8 cellular contexts compared by ENCODE assay signal in genomic region chr10:119165171-119166110, GRCh38. TPM values are rescaled to one million over a fixed set of nuclear protein-coding genes. Genes with fewer than 3 reads are reported as not detected.
DNase-seq lines count a peak whose midpoint lies in the region; ATAC-seq and TF ChIP-seq lines count a peak whose summit lies in the region.

Gene SFXN4 (minus strand): TSS chr10:119165714. CDS start chr10:119165647, 67 bp downstream.

- H3T11ph ChIP-seq in H9 (ENCODE audit: low read length): no peak within 1 kb of the TSS

- peaks cover 16 to 45% (median 29%) of the 10 kb centered on the region in 3 experiments for H3K36me3 Mint-ChIP-seq in H9 (ENCODE audit: insufficient read depth in 1 of 3, low read depth in 3 of 3)
- H3K36me3 Mint-ChIP-seq in T-helper 2 cell treated with Interferon-gamma antibody and Interleukin-4, amounts not matched to agents 5 μg/mL and 100 μg/mL, for 36 hours (ENCODE audit: low read depth): peaks cover 34% of the 10 kb centered on the region

- H3K9ac ChIP-seq in H9 (ENCODE audit: extremely low read depth, insufficient read length, low read length): peak within 1 kb of the TSS; percentile 46
- peak within 1 kb of the TSS; percentile 93 for H3K9ac ChIP-seq in MM.1S (ENCODE audit: low read length)

- no peak within 1 kb of the TSS for H2BK20ac ChIP-seq in H9 (ENCODE audit: low read depth, low read length, poor library complexity, severe bottlenecking)

- H3K23ac ChIP-seq in H9 (ENCODE audit: insufficient read length, low read depth, low read length): no peak within 1 kb of the TSS

- WGBS in H9 (ENCODE audit: extremely low coverage, insufficient read length, low lambda C conversion rate): no CpG with 5 or more reads among the region's 90 CpGs

- no peak within 1 kb of the TSS for H3K18ac ChIP-seq in H9 (ENCODE audit: insufficient read length, low read depth, low read length)

- intact Hi-C loops in sciatic nerve (cut with DNase I): no loop called here

- no peak within 1 kb of the TSS for H3K56ac ChIP-seq in H9 (ENCODE audit: insufficient read length, low read depth, low read length)

- H3K23me2 ChIP-seq in H9 (ENCODE audit: insufficient read length, low read depth, low read length, poor library complexity, severe bottlenecking): peaks cover 5% of the 10 kb centered on the region

- H2BK120ac ChIP-seq in H9 (ENCODE audit: low read depth, low read length, poor library complexity, severe bottlenecking): no peak within 1 kb of the TSS

- H3K4me3 ChIP-seq in MM.1S (ENCODE audit: low read length): peak within 1 kb of the TSS; percentile 87

- no peak within 1 kb of the TSS for H2BK15ac ChIP-seq in H9 (ENCODE audit: low read depth, low read length)

- peaks cover 13 to 22% of the 10 kb centered on the region in 2 experiments for H3K4me1 Mint-ChIP-seq in H9
- H3K4me1 Mint-ChIP-seq in T-helper 2 cell treated with Interferon-gamma antibody and Interleukin-4, amounts not matched to agents 5 μg/mL and 100 μg/mL, for 36 hours (ENCODE audit: low read depth): peaks cover 28% of the 10 kb centered on the region

- H3K9me3 ChIP-seq in H9 (ENCODE audit: control insufficient read depth, low read depth, low read length) (no peaks in the 10 kb centered on the region), MM.1S (replicated peaks; ENCODE audit: insufficient read depth, low read length) (no peaks in the 10 kb centered on the region)

- H4K91ac ChIP-seq in H9 (ENCODE audit: insufficient read length, low read depth, low read length): no peak within 1 kb of the TSS

- peak within 1 kb of the TSS; percentile 84 for H3K14ac ChIP-seq in H9 (ENCODE audit: insufficient read depth, low read length)

- H3K27me3 ChIP-seq in H9 (ENCODE audit: insufficient read depth, low read length) (no peaks in the 10 kb centered on the region), MM.1S (replicated peaks; ENCODE audit: insufficient read depth, low read length) (no peaks in the 10 kb centered on the region)

- peak within 1 kb of the TSS in 1 of 3 experiments; percentile 93; a peak in 2 of 7 replicates for H3K27ac Mint-ChIP-seq in H9
- peak within 1 kb of the TSS; percentile 94 for H3K27ac Mint-ChIP-seq in T-helper 2 cell treated with Interferon-gamma antibody and Interleukin-4, amounts not matched to agents 5 μg/mL and 100 μg/mL, for 36 hours

- H3K4me2 ChIP-seq in H9 (ENCODE audit: insufficient read depth, insufficient read length, low read length) (peak within 1 kb of the TSS; percentile 92), MM.1S (ENCODE audit: low read depth, low read length) (peak within 1 kb of the TSS; percentile 97)

- no peak within 1 kb of the TSS for H2BK5ac ChIP-seq in H9 (ENCODE audit: insufficient read length, low read length)

- peaks cover 11% of the 10 kb centered on the region for H3K36me3 ChIP-seq in MM.1S (replicated peaks; ENCODE audit: insufficient read depth, low read length)

- H3K79me2 ChIP-seq in H9 (ENCODE audit: insufficient read depth, low read length): no peaks in the 10 kb centered on the region
- H3K79me2 ChIP-seq in MM.1S (ENCODE audit: low read length): peaks cover 15% of the 10 kb centered on the region

- H3F3A ChIP-seq in MM.1S (ENCODE audit: insufficient read depth, low read length): no peaks in the 10 kb centered on the region; the same call in 1 of the 2 replicates

- H2AFZ ChIP-seq in H9 (ENCODE audit: low read length) (no peak within 1 kb of the TSS), MM.1S (ENCODE audit: low read length) (peak within 1 kb of the TSS; percentile 100)

- TF ChIP-seq CTCF in GM12873 (IDR thresholded peaks at IDR 0.05; ENCODE audit: insufficient read depth, low read depth, low read length, missing control alignments): peak; percentile 4
- TF ChIP-seq CTCF in H9 (conservative IDR thresholded peaks at IDR 0.05): peak; percentile 16; the same call in 1 of the 3 replicates
- no peak; the same call in 1 of the 2 replicates for TF ChIP-seq CTCF in MM.1S (IDR thresholded peaks at IDR 0.05; ENCODE audit: low read length)

- H3K4me1 ChIP-seq in H9 (ENCODE audit: insufficient read depth, low read length) (no peaks in the 10 kb centered on the region), MM.1S (ENCODE audit: low read length) (peaks cover 8% of the 10 kb centered on the region)

- H2BK12ac ChIP-seq in H9 (ENCODE audit: insufficient read length, low read depth, low read length): no peak within 1 kb of the TSS

- no peak within 1 kb of the TSS for H2AK5ac ChIP-seq in H9 (ENCODE audit: insufficient read length, low read length)

- no peaks in the 10 kb centered on the region for H3K9me2 ChIP-seq in MM.1S (replicated peaks; ENCODE audit: insufficient read depth, low read length)

- ATAC-seq in sciatic nerve: peak; percentile 95

- H3K27ac ChIP-seq in H9 (ENCODE audit: insufficient read length, low read depth, low read length) (no peak within 1 kb of the TSS), MM.1S (ENCODE audit: low read length) (peak within 1 kb of the TSS; percentile 78)

- no peaks in the 10 kb centered on the region for H3K9me3 Mint-ChIP-seq in H9
- no peaks in the 10 kb centered on the region for H3K9me3 Mint-ChIP-seq in T-helper 2 cell treated with Interferon-gamma antibody and Interleukin-4, amounts not matched to agents 5 μg/mL and 100 μg/mL, for 36 hours

- H3K79me1 ChIP-seq in H9 (ENCODE audit: insufficient read depth, low read depth, low read length, poor library complexity, severe bottlenecking): no peaks in the 10 kb centered on the region

- peak; percentile 59 for DNase-seq in H9
- peak; percentile 80 for DNase-seq in MM.1S
- DNase-seq in T-helper 2 cell treated with Interferon-gamma antibody and Interleukin-4, amounts not matched to agents 5 μg/mL and 100 μg/mL, for 36 hours (ENCODE audit: low spot score): peak; percentile 87
- DNase-seq in anterior cingulate cortex (lab: John Stamatoyannopoulos, UW): peak; percentile 28 to 94 (median 82)
- peak; percentile 40 to 94 (median 82) for DNase-seq in hypothalamus (lab: John Stamatoyannopoulos, UW)
- peak; percentile 85 for DNase-seq in sciatic nerve (ENCODE audit: low spot score)
- no peak for DNase-seq in OCI-M2 (lab: John Stamatoyannopoulos, UW; ENCODE audit: unreplicated experiment)

- no peak within 1 kb of the TSS for H3K4ac ChIP-seq in H9 (ENCODE audit: low read depth, low read length)

- H4K5ac ChIP-seq in H9 (ENCODE audit: insufficient read length, low read depth, low read length): no peak within 1 kb of the TSS

- H3K4me3 Mint-ChIP-seq in H9: peak within 1 kb of the TSS; percentile 83 to 88
- H3K4me3 Mint-ChIP-seq in T-helper 2 cell treated with Interferon-gamma antibody and Interleukin-4, amounts not matched to agents 5 μg/mL and 100 μg/mL, for 36 hours: peak within 1 kb of the TSS; percentile 91

- H4K20me1 ChIP-seq in H9 (ENCODE audit: control insufficient read depth, insufficient read depth, insufficient read length) (no peaks in the 10 kb centered on the region), MM.1S (ENCODE audit: insufficient read depth, low read length) (no peaks in the 10 kb centered on the region)

- no peaks in the 10 kb centered on the region for H3K27me3 Mint-ChIP-seq in H9 (ENCODE audit: low read depth)
- H3K27me3 Mint-ChIP-seq in T-helper 2 cell treated with Interferon-gamma antibody and Interleukin-4, amounts not matched to agents 5 μg/mL and 100 μg/mL, for 36 hours (ENCODE audit: low read depth): no peaks in the 10 kb centered on the region

- H4K8ac ChIP-seq in H9 (replicated peaks; ENCODE audit: insufficient read length, low read depth, low read length): no peak within 1 kb of the TSS

RNA-seq across cellular contexts. Expression of gene SFXN4, which starts in this region (rescaled TPM):
- total RNA-seq in H9 (2021) (21.9 and 24.9 TPM in 2 replicates), sciatic nerve (13.5 TPM)
